Comparison of ENCODE assay signal across 16 cellular contexts in the genomic region with DNA sequence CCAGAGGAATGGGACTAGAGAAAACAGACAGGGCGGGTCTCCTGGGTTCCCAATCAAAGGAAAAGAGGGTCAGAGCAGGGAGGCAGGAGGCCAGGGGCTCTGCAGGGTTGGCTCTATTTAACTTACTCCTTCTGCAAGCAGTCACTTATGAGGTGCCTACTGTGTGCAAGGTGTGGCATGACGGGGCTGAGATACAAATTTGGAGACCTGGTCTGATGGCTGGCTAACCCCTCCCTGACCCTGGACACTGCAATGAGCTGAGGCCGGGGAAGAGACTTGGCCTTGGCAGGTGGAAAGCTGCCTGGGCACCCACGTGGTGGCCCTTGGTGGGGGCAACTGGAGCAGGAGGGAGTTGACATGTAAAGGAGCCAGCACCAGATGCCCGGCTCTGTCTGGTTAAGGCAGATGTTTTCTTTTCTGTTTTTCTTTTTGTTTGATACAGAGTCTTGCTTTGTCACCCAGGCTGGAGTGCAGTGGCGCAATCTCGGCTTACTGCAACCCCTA.
DNase-seq lines count a peak whose midpoint lies in the region; ATAC-seq and TF ChIP-seq lines count a peak whose summit lies in the region.
"Had no signal": no experiment of that assay in that cellular context is flagged by ENCODE, and none has a peak within 500 bp of the region (broad histone marks: within the 10 kb centered on the region; RNA-seq: fewer than 3 reads in every experiment).

No MANE protein-coding gene starts in this region.

- H3K36me3 ChIP-seq in Caco-2 (ENCODE audit: control insufficient read depth, insufficient read depth, low read length) (no peaks in the 10 kb centered on the region), colonic mucosa (no peaks in the 10 kb centered on the region), mesodermal cell (ENCODE audit: control insufficient read depth, insufficient read depth, low read length) (no peaks in the 10 kb centered on the region), trophoblast cell (ENCODE audit: control insufficient read depth in 1 of 2, insufficient read depth in 2 of 2, low read length in 2 of 2) (no peaks in the 10 kb centered on the region)

- H2BK120ac ChIP-seq in trophoblast cell (ENCODE audit: insufficient read depth, low read length, poor library complexity): peak overlapping the region; percentile 40

- 76 to 95% methylated on average over 3 to 4 of the region's 7 CpGs for WGBS in mesodermal cell (ENCODE audit: insufficient coverage in 2 of 2), 2 experiments
- WGBS in trophoblast cell (ENCODE audit: extremely low coverage, insufficient coverage, insufficient read length): no CpG with 5 or more reads among the region's 7 CpGs

- H3K4me1 ChIP-seq in Caco-2 (peaks cover 66% of the 10 kb centered on the region), colonic mucosa (peaks cover 12% of the 10 kb centered on the region), mesodermal cell (ENCODE audit: control insufficient read depth, insufficient read depth, low read length, poor library complexity, severe bottlenecking) (peaks cover 8% of the 10 kb centered on the region), trophoblast cell (ENCODE audit: control insufficient read depth in 1 of 2, insufficient read depth in 2 of 2, low read length in 2 of 2) (peaks cover 7 to 8% of the 10 kb centered on the region in 2 experiments), foreskin keratinocyte (no peaks in the 10 kb centered on the region)

- H3K79me2 ChIP-seq in trophoblast cell (ENCODE audit: control insufficient read depth, insufficient read depth, low read length, poor library complexity): no peaks in the 10 kb centered on the region

- no peaks in the 10 kb centered on the region for H3K79me1 ChIP-seq in trophoblast cell (ENCODE audit: low read length)

- TF ChIP-seq CTCF in Caco-2 (IDR thresholded peaks at IDR 0.05; ENCODE audit: insufficient read depth in 1 of 2, low read depth in 1 of 2, low read length in 1 of 2, severe bottlenecking in 1 of 2, unreplicated experiment in 1 of 2): no peak
- no peak for TF ChIP-seq CTCF in colonic mucosa (IDR thresholded peaks at IDR 0.05)
- no peak for TF ChIP-seq CTCF in foreskin keratinocyte (conservative IDR thresholded peaks at IDR 0.05)

- peak overlapping the region; percentile 42 for H4K91ac ChIP-seq in trophoblast cell (ENCODE audit: low read depth, low read length)

- no peak overlapping the region for H3K4ac ChIP-seq in trophoblast cell (ENCODE audit: low read depth, low read length)

- H3K23ac ChIP-seq in trophoblast cell (ENCODE audit: low read length): no peak overlapping the region

- H2AK5ac ChIP-seq in trophoblast cell (ENCODE audit: low read length): no peak overlapping the region

- DNase-seq in Caco-2: no peak
- DNase-seq in colonic mucosa: peak; percentile 38
- DNase-seq in trophoblast cell: no peak
- DNase-seq in MV-4-11 (lab: John Stamatoyannopoulos, UW): no peak
- no peak for DNase-seq in immature natural killer cell
- no peak for DNase-seq in foreskin keratinocyte
- DNase-seq: CD4-positive, alpha-beta T cell; DMS79 treated with DMSO at 0.1 percent for 48 hours; IMR-90; NCI-H1694; NCI-H345; NCI-H526 treated with DMSO at 0.1 percent for 48 hours; PC-9 had no signal

- no peaks in the 10 kb centered on the region for H3K27me3 ChIP-seq in Caco-2 (replicated peaks; ENCODE audit: control insufficient read depth, insufficient read depth, low read length)
- H3K27me3 ChIP-seq in colonic mucosa: no peaks in the 10 kb centered on the region
- no peaks in the 10 kb centered on the region for H3K27me3 ChIP-seq in trophoblast cell (ENCODE audit: insufficient read depth, low read length)
- no peaks in the 10 kb centered on the region for H3K27me3 ChIP-seq in foreskin keratinocyte

- CTCF ChIA-PET in Caco-2 (lab: Charles Lee): interaction anchor here (0.9 to 2.0 kb wide), 6 partner anchors 23 to 82 kb away, joined by 3 to 21 read pairs (median 5); no protein-coding TSS in a partner anchor

- H3K4me2 ChIP-seq in trophoblast cell (ENCODE audit: low read length): no peak overlapping the region
- H3K4me2 ChIP-seq: PC-9 had no signal

- H4K8ac ChIP-seq in trophoblast cell (ENCODE audit: low read depth, low read length): no peak overlapping the region

- no peak for ATAC-seq in HG02623 (IDR thresholded peaks at IDR 0.05; ENCODE audit: unreplicated experiment)
- no peak for ATAC-seq in foreskin keratinocyte

- H2BK5ac ChIP-seq in trophoblast cell (ENCODE audit: low read depth, low read length, poor library complexity): no peak overlapping the region

- peak overlapping the region; percentile 51 for H3K4me3 Mint-ChIP-seq in Caco-2 (ENCODE audit: unreplicated experiment)
- H3K4me3 Mint-ChIP-seq in immature natural killer cell: no peak overlapping the region
- H3K4me3 Mint-ChIP-seq: CD4-positive, alpha-beta T cell had no signal

- H3K9me3 ChIP-seq in Caco-2: no peaks in the 10 kb centered on the region
- no peaks in the 10 kb centered on the region for H3K9me3 ChIP-seq in colonic mucosa
- H3K9me3 ChIP-seq in mesodermal cell (ENCODE audit: control insufficient read depth, low read length): no peaks in the 10 kb centered on the region
- H3K9me3 ChIP-seq in trophoblast cell (ENCODE audit: insufficient read depth, low read depth, low read length): no peaks in the 10 kb centered on the region

- H3K27ac ChIP-seq in colonic mucosa (peak overlapping the region; percentile 71), mesodermal cell (ENCODE audit: low read depth, low read length, severe bottlenecking) (peak overlapping the region; percentile 13), trophoblast cell (ENCODE audit: low read depth, low read length) (peak overlapping the region; percentile 10), foreskin keratinocyte (no peak overlapping the region)
- H3K27ac ChIP-seq: PC-9, SK-N-MC had no signal

- H3K9ac ChIP-seq in colonic mucosa (ENCODE audit: low read depth in 2 of 2, low read length in 2 of 2): peak overlapping the region in 1 of 2 donors; percentile 30
- H3K9ac ChIP-seq in trophoblast cell (ENCODE audit: low read length): no peak overlapping the region

- POLR2A ChIA-PET in Caco-2 (lab: Charles Lee): interaction anchor here (1.4 to 2.2 kb wide), 4 partner anchors 12 to 40 kb away, joined by 5 to 17 read pairs (median 9); no protein-coding TSS in a partner anchor

- H3K4me1 Mint-ChIP-seq in Caco-2 (ENCODE audit: low read depth, unreplicated experiment) (peaks cover 39% of the 10 kb centered on the region), immature natural killer cell (no peaks in the 10 kb centered on the region)

- H3K14ac ChIP-seq in trophoblast cell (ENCODE audit: low read length): peak overlapping the region; percentile 62

- H3K9me3 Mint-ChIP-seq in Caco-2 (ENCODE audit: unreplicated experiment): no peaks in the 10 kb centered on the region
- no peaks in the 10 kb centered on the region for H3K9me3 Mint-ChIP-seq in immature natural killer cell
- H3K9me3 Mint-ChIP-seq: CD4-positive, alpha-beta T cell had no signal

- no peak overlapping the region for H3K4me3 ChIP-seq in Caco-2 (ENCODE audit: low read depth, low read length)
- H3K4me3 ChIP-seq in colonic mucosa: no peak overlapping the region
- H3K4me3 ChIP-seq in mesodermal cell (ENCODE audit: extremely low read depth, insufficient read depth, low read length, poor library complexity, severe bottlenecking): no peak overlapping the region
- no peak overlapping the region for H3K4me3 ChIP-seq in trophoblast cell (ENCODE audit: low read depth, low read length)
- H3K4me3 ChIP-seq: PC-9, SK-N-MC had no signal

- BruUV-seq in Caco-2 (replicated peaks; lab: Mats Ljungman, UMichigan): TSS peak; percentile 57

- intact Hi-C loops in Caco-2 (cut with micrococcal nuclease; ENCODE audit: unreplicated experiment): loop anchor here (1.0 to 5.0 kb wide), 9 partner anchors 11 to 147 kb away; no protein-coding TSS in a partner anchor
- intact Hi-C loops in colonic mucosa (cut with DNase I): no loop called here

- peaks cover 11% of the 10 kb centered on the region for H3K36me3 Mint-ChIP-seq in Caco-2 (ENCODE audit: insufficient read depth, unreplicated experiment)
- H3K36me3 Mint-ChIP-seq in immature natural killer cell: peaks cover 0 to 3% (median 0%) of the 10 kb centered on the region in 3 donors

- H3K18ac ChIP-seq in trophoblast cell (ENCODE audit: low read length): no peak overlapping the region

- H3K27me3 Mint-ChIP-seq in Caco-2 (ENCODE audit: insufficient read depth, unreplicated experiment) (no peaks in the 10 kb centered on the region), immature natural killer cell (ENCODE audit: low read depth in 3 of 3) (peaks cover 0 to 10% (median 2%) of the 10 kb centered on the region in 3 donors)

- H2AFZ ChIP-seq in trophoblast cell (ENCODE audit: insufficient read depth, low read length, poor library complexity): no peak overlapping the region
- H2AFZ ChIP-seq: PC-9 had no signal

- H2BK12ac ChIP-seq in trophoblast cell (ENCODE audit: low read length): peak overlapping the region; percentile 24

- H4K12ac ChIP-seq in trophoblast cell (ENCODE audit: low read depth, low read length): no peak overlapping the region

- peak overlapping the region; percentile 59 for H3K27ac Mint-ChIP-seq in Caco-2 (ENCODE audit: unreplicated experiment)
- no peak overlapping the region for H3K27ac Mint-ChIP-seq in immature natural killer cell
- H3K27ac Mint-ChIP-seq: CD4-positive, alpha-beta T cell had no signal
